12 cellular contexts compared by ENCODE assay signal in genomic region chr6:112466378-112467151, GRCh38.
A peak's percentile ranks its signal among the peaks of the same experiment; 100 is the strongest.
DNase-seq lines count a peak whose midpoint lies in the region; ATAC-seq and TF ChIP-seq lines count a peak whose summit lies in the region.
"Had no signal": no experiment of that assay in that cellular context is flagged by ENCODE, and none has a peak within 500 bp of the region (broad histone marks: within the 10 kb centered on the region; RNA-seq: fewer than 3 reads in every experiment).

No MANE protein-coding gene starts in this region.

- TF ChIP-seq RAD21 in SK-N-SH (IDR thresholded peaks at IDR 0.05; ENCODE audit: low read length), result no peak

- 59% methylated on average over 1 of the region's 1 CpG for whole genome bisulfite sequencing in SK-N-SH (ENCODE audit: low lambda C conversion rate)

- no peaks in the 10 kb centered on the region for H4K20me1 ChIP-seq in SK-N-SH (ENCODE audit: insufficient read depth)

- H3K4me2 ChIP-seq in SK-N-SH, result no peak overlapping the region

- TF ChIP-seq CTCF in SK-N-SH (IDR thresholded peaks at IDR 0.05), result no peak

- no peaks in the 10 kb centered on the region for H3K79me2 ChIP-seq in SK-N-SH (ENCODE audit: insufficient read depth)

- H3K36me3 Mint-ChIP-seq in stimulated activated naive B cell treated with anti-CD40 and anti-IgM and Interleukin-4, amounts not matched to agents 10 μg/mL and 1 μg/mL and 100 μg/mL, for 72 hours, result no peaks in the 10 kb centered on the region

- peaks cover 0 to 3% of the 10 kb centered on the region in 2 experiments; a peak in 1 of 4 replicates for H3K4me1 ChIP-seq in SK-N-SH (ENCODE audit: control insufficient read depth in 1 of 2, insufficient read depth in 2 of 2, low read depth in 1 of 2, low read length in 1 of 2)
- H3K4me1 ChIP-seq in effector memory CD4-positive, alpha-beta T cell (ENCODE audit: control insufficient read depth, insufficient read depth, low read length, poor library complexity, severe bottlenecking), result no peaks in the 10 kb centered on the region

- H3K36me3 ChIP-seq in SK-N-SH (replicated peaks in 1 of 2; ENCODE audit: control insufficient read depth in 1 of 2, insufficient read depth in 2 of 2, low read length in 1 of 2), result no peaks in the 10 kb centered on the region
- no peaks in the 10 kb centered on the region for H3K36me3 ChIP-seq in effector memory CD4-positive, alpha-beta T cell (ENCODE audit: control insufficient read depth, insufficient read depth, low read length)

- POLR2A ChIA-PET in SK-N-SH (lab: Yijun Ruan, JAX), result no interaction called here

- peaks cover 0 to 9% of the 10 kb centered on the region in 2 donors for H3K4me1 Mint-ChIP-seq in stimulated activated naive B cell treated with anti-CD40 and anti-IgM and Interleukin-4, amounts not matched to agents 10 μg/mL and 1 μg/mL and 100 μg/mL, for 72 hours

- peak overlapping the region; percentile 1; the same call in 1 of the 2 replicates for H3K9ac ChIP-seq in SK-N-SH

- no peaks in the 10 kb centered on the region for H3K9me2 ChIP-seq in SK-N-SH

- H3K27me3 Mint-ChIP-seq in stimulated activated naive B cell treated with anti-CD40 and anti-IgM and Interleukin-4, amounts not matched to agents 10 μg/mL and 1 μg/mL and 100 μg/mL, for 72 hours, result no peaks in the 10 kb centered on the region

- H3F3A ChIP-seq in SK-N-SH (replicated peaks; ENCODE audit: insufficient read depth), result no peaks in the 10 kb centered on the region

- TF ChIP-seq EP300 in SK-N-SH (IDR thresholded peaks at IDR 0.05; ENCODE audit: borderline replicate concordance in 1 of 2, low read depth in 1 of 2, low read length in 1 of 2), result no peak

- H3K27ac ChIP-seq in SK-N-SH (ENCODE audit: low read depth in 2 of 2, low read length in 1 of 2), result peak overlapping the region in 1 of 2 experiments; percentile 37; a peak in 2 of 4 replicates
- no peak overlapping the region for H3K27ac ChIP-seq in effector memory CD4-positive, alpha-beta T cell (ENCODE audit: insufficient read depth, low read length, poor library complexity, severe bottlenecking)

- no peaks in the 10 kb centered on the region for H3K27me3 ChIP-seq in SK-N-SH (ENCODE audit: insufficient read depth)
- H3K27me3 ChIP-seq in effector memory CD4-positive, alpha-beta T cell (replicated peaks; ENCODE audit: control insufficient read depth, insufficient read depth, low read length, poor library complexity, severe bottlenecking), result no peaks in the 10 kb centered on the region

- peak overlapping the region; percentile 39; the same call in 1 of the 2 replicates for H2AFZ ChIP-seq in SK-N-SH (ENCODE audit: low read depth)

- H3K9me3 ChIP-seq in SK-N-SH, result no peaks in the 10 kb centered on the region
- no peaks in the 10 kb centered on the region for H3K9me3 ChIP-seq in effector memory CD4-positive, alpha-beta T cell (ENCODE audit: control insufficient read depth, low read length)

- peak; percentile 43 for DNase-seq in SIG-M5 treated with dmso at 0.1 percent for 504 hours (lab: John Stamatoyannopoulos, UW; ENCODE audit: unreplicated experiment)
- DNase-seq in SIG-M5 (lab: John Stamatoyannopoulos, UW), result no peak
- DNase-seq in SK-N-SH, result no peak
- no peak for DNase-seq in stimulated activated naive B cell treated with anti-CD40 and anti-IgM and Interleukin-4, amounts not matched to agents 10 μg/mL and 1 μg/mL and 100 μg/mL, for 72 hours
- no peak for DNase-seq in activated T-cell treated with anti-CD3 and anti-CD28 coated beads, Interleukin-2, amount 50 U/mL, for 48 hours
- DNase-seq in effector memory CD4-positive, alpha-beta T cell, result no peak
- no peak for DNase-seq in NCI-H1105 treated with DMSO at 0.1 percent for 48 hours (lab: John Stamatoyannopoulos, UW)
- DNase-seq: 8988T; activated naive CD4-positive, alpha-beta T cell treated with anti-CD3 and anti-CD28 coated beads, Interleukin-2, amount 50 U/mL, for 16 hours; H7; stimulated activated CD4-positive, alpha-beta T cell treated with anti-CD3 and anti-CD28 coated beads, Interleukin-1b, Interleukin-23, amount 100 ng/mL, for 48 hours had no signal

- no peak overlapping the region for H3K4me3 Mint-ChIP-seq in stimulated activated naive B cell treated with anti-CD40 and anti-IgM and Interleukin-4, amounts not matched to agents 10 μg/mL and 1 μg/mL and 100 μg/mL, for 72 hours

- no peak overlapping the region for H3K4me3 ChIP-seq in SK-N-SH (ENCODE audit: low read depth in 2 of 2, low read length in 1 of 2)
- no peak overlapping the region for H3K4me3 ChIP-seq in effector memory CD4-positive, alpha-beta T cell (ENCODE audit: insufficient read depth, low read depth, low read length, poor library complexity, severe bottlenecking)

- CTCF ChIA-PET in SK-N-SH (lab: Yijun Ruan, JAX), result interaction anchor here (1.7 kb wide), 1 partner anchor 44 kb away, joined by 5 read pairs; no protein-coding TSS in a partner anchor

- peak; percentile 93 for ATAC-seq in HG03175 (IDR thresholded peaks at IDR 0.05; ENCODE audit: unreplicated experiment)
- ATAC-seq in stimulated activated naive B cell treated with anti-CD40 and anti-IgM and Interleukin-4, amounts not matched to agents 10 μg/mL and 1 μg/mL and 100 μg/mL, for 72 hours (replicated peaks), result peak; percentile 93 to 94

- no peak overlapping the region for H3K27ac Mint-ChIP-seq in stimulated activated naive B cell treated with anti-CD40 and anti-IgM and Interleukin-4, amounts not matched to agents 10 μg/mL and 1 μg/mL and 100 μg/mL, for 72 hours

- H3K9me3 Mint-ChIP-seq in stimulated activated naive B cell treated with anti-CD40 and anti-IgM and Interleukin-4, amounts not matched to agents 10 μg/mL and 1 μg/mL and 100 μg/mL, for 72 hours, result peaks cover 0 to 2% of the 10 kb centered on the region in 2 donors

TF ChIP-seq in SK-N-SH, 30 proteins besides CTCF, POLR2A, EP300 and RAD21:
- TF ChIP-seq MEF2A (IDR thresholded peaks at IDR 0.05; ENCODE audit: borderline replicate concordance, low read depth), result 0 out of 2 replicates have a peak, but pooled peaks have one; percentile 17
- TF ChIP-seq, protein P1, sequence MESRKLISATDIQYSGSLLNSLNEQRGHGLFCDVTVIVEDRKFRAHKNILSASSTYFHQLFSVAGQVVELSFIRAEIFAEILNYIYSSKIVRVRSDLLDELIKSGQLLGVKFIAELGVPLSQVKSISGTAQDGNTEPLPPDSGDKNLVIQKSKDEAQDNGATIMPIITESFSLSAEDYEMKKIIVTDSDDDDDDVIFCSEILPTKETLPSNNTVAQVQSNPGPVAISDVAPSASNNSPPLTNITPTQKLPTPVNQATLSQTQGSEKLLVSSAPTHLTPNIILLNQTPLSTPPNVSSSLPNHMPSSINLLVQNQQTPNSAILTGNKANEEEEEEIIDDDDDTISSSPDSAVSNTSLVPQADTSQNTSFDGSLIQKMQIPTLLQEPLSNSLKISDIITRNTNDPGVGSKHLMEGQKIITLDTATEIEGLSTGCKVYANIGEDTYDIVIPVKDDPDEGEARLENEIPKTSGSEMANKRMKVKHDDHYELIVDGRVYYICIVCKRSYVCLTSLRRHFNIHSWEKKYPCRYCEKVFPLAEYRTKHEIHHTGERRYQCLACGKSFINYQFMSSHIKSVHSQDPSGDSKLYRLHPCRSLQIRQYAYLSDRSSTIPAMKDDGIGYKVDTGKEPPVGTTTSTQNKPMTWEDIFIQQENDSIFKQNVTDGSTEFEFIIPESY (IDR thresholded peaks at IDR 0.05; ENCODE audit: borderline replicate concordance, low read depth), result no peak
